In genomic region chr1:201016211-201016651, GRCh38 we compare ENCODE assay signal across 8 cellular contexts. TPM values are rescaled to one million over a fixed set of nuclear protein-coding genes. Genes with fewer than 3 reads are reported as not detected.
DNase-seq lines count a peak whose midpoint lies in the region; FAIRE-seq and TF ChIP-seq lines count a peak whose summit lies in the region.

No MANE protein-coding gene starts in this region.

- TF ChIP-seq POLR2A in GM12892 (IDR thresholded peaks at IDR 0.05; ENCODE audit: low read depth, low read length): no peak

- DNase-seq in NCI-H748 (lab: John Stamatoyannopoulos, UW; ENCODE audit: unreplicated experiment): peak; percentile 61
- no peak for DNase-seq in NCI-H748 treated with DMSO at 0.1 percent for 48 hours (lab: John Stamatoyannopoulos, UW)
- DNase-seq in NCI-H345 (lab: John Stamatoyannopoulos, UW): peak; percentile 80
- peak in 7 of 10 donors; percentile 23 to 72 (median 65) for DNase-seq in dorsolateral prefrontal cortex
- DNase-seq in retinal pigment epithelial cell (ENCODE audit: low read depth): no peak
- no peak for DNase-seq in stimulated activated CD4-positive, alpha-beta T cell treated with anti-CD3 and anti-CD28 coated beads, Interleukin-15, amount 100 ng/mL, for 24 hours
- DNase-seq in GM12892 (ENCODE audit: insufficient read length): no peak
- no peak for DNase-seq in cortex of kidney (lab: John Stamatoyannopoulos, UW)

- intact Hi-C loops in dorsolateral prefrontal cortex (cut with DNase I): no loop called here

- no peak for FAIRE-seq in GM12892 (lab: Jason Lieb, UNC)

- TF ChIP-seq CTCF in dorsolateral prefrontal cortex (IDR thresholded peaks at IDR 0.05 in 54 of 56, conservative IDR thresholded peaks at IDR 0.05 in 2 of 56; ENCODE audit: low read depth in 1 of 56, partially characterized antibody in 56 of 56): no peak
- TF ChIP-seq CTCF in retinal pigment epithelial cell (conservative IDR thresholded peaks at IDR 0.05; ENCODE audit: low read depth, low read length): no peak

- peak overlapping the region in 56 of 59 donors; percentile 1 to 86 (median 72) for H3K27ac ChIP-seq in dorsolateral prefrontal cortex

- H3K27me3 ChIP-seq in dorsolateral prefrontal cortex: no peaks in the 10 kb centered on the region

- H3K4me3 ChIP-seq in dorsolateral prefrontal cortex: peak overlapping the region in 27 of 59 donors; percentile 6 to 42 (median 20)
- H3K4me3 ChIP-seq in retinal pigment epithelial cell (ENCODE audit: low read length): peak overlapping the region; percentile 1

RNA-seq across cellular contexts. Expression of gene KIF21B, which starts 7.3 kb away (rescaled TPM):
- 10 to 100 TPM; 21.8 to 76.7 (median 45.0) TPM for total RNA-seq in dorsolateral prefrontal cortex
- polyA plus RNA-seq in GM12892 (2012; ENCODE audit: missing spikeins): 7.1 TPM

Comparison
In these comparisons a context has a peak if more than half of its experiments do, and no peak if none do; other contexts are left out.
1. DNase-seq: peak in NCI-H748 (single experiment), NCI-H345 (single experiment) and dorsolateral prefrontal cortex (7 of 10); none in NCI-H748 treated with DMSO at 0.1 percent for 48 hours (single experiment), retinal pigment epithelial cell (single experiment), stimulated activated CD4-positive, alpha-beta T cell treated with anti-CD3 and anti-CD28 coated beads, Interleukin-15, amount 100 ng/mL, for 24 hours (single experiment), GM12892 (single experiment) and cortex of kidney (single experiment).